31 cellular contexts compared by ENCODE assay signal in the genomic region with DNA sequence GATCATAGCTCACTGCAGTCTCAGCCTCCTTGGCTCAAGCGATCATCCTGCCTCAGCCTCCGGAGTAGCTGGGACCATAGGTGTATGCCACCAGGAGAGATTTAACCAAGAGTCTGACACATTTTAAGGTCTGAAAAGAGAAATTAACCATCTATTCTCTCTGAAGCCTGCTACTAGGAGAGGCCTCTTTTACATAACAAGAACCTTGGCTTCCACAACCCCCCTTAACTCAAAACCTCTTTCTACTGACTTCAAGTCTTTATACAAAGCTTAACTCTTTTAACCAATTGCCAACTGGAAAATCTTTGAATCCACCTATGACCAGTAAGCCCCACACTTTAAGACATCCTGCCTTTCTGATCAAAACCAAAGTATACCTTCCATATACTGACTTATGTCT.
"Had no signal": no experiment of that assay in that cellular context is flagged by ENCODE, and none has a peak within 500 bp of the region (broad histone marks: within the 10 kb centered on the region; RNA-seq: fewer than 3 reads in every experiment).

No MANE protein-coding gene starts in this region.

- H3K4me3 Mint-ChIP-seq: dendritic cell treated with granulocyte-macrophage colony-stimulating factor and Interleukin-4, amounts not matched to agents 40 ng/mL and 50 ng/mL, for 4 days; endodermal cell; memory B cell; mesothelial cell of epicardium; naive thymus-derived CD4-positive, alpha-beta T cell; nephron; stimulated activated naive CD8-positive, alpha-beta T cell treated with anti-CD3 and anti-CD28 coated beads, Interleukin-15, amount 100 ng/mL, for 72 hours had no signal

- DNase-seq: colonic mucosa; effector CD8-positive, alpha-beta T cell; endodermal cell; foreskin fibroblast; gastrocnemius medialis; head of caudate nucleus; kidney; naive thymus-derived CD4-positive, alpha-beta T cell; nucleus accumbens; stimulated activated CD4-positive, alpha-beta T cell treated with anti-CD3 and anti-CD28 coated beads, Interleukin-12 subunit alpha, Interleukin-12 subunit beta, amount 100 ng/mL, for 4 hours; stimulated activated CD4-positive, alpha-beta T cell treated with anti-CD3 and anti-CD28 coated beads, Interleukin-1b, Interleukin-23, amount 100 ng/mL, for 48 hours; stimulated activated CD4-positive, alpha-beta T cell treated with anti-CD3 and anti-CD28 coated beads, Interleukin-4, amount 100 ng/mL, for 1 hour; stimulated activated CD8-positive, alpha-beta memory T cell treated with anti-CD3 and anti-CD28 coated beads, Interleukin-4, amount 100 ng/mL, for 48 hours; stimulated activated naive CD4-positive, alpha-beta T cell; stimulated activated naive CD8-positive, alpha-beta T cell treated with anti-CD3 and anti-CD28 coated beads, Interleukin-15, amount 100 ng/mL, for 72 hours; transverse colon; upper lobe of right lung; uterus had no signal

- H3K27ac ChIP-seq: colonic mucosa, epithelial cell of prostate, gastrocnemius medialis, prostate gland, right atrium auricular region, suprapubic skin, transverse colon, upper lobe of right lung, uterus had no signal

- H3K27ac Mint-ChIP-seq: dendritic cell treated with granulocyte-macrophage colony-stimulating factor and Interleukin-4, amounts not matched to agents 40 ng/mL and 50 ng/mL, for 4 days; endodermal cell; memory B cell; mesothelial cell of epicardium; naive thymus-derived CD4-positive, alpha-beta T cell; nephron; stimulated activated naive CD8-positive, alpha-beta T cell treated with anti-CD3 and anti-CD28 coated beads, Interleukin-15, amount 100 ng/mL, for 72 hours had no signal

- H3K36me3 Mint-ChIP-seq: memory B cell; mesothelial cell of epicardium; naive thymus-derived CD4-positive, alpha-beta T cell had no signal

- ATAC-seq: esophagus mucosa; gastrocnemius medialis; left lobe of liver; naive thymus-derived CD4-positive, alpha-beta T cell; sciatic nerve; stimulated activated naive CD8-positive, alpha-beta T cell treated with anti-CD3 and anti-CD28 coated beads, Interleukin-15, amount 100 ng/mL, for 72 hours; upper lobe of right lung had no signal

- H3K4me1 Mint-ChIP-seq: memory B cell; mesothelial cell of epicardium; naive thymus-derived CD4-positive, alpha-beta T cell; stimulated activated naive CD8-positive, alpha-beta T cell treated with anti-CD3 and anti-CD28 coated beads, Interleukin-15, amount 100 ng/mL, for 72 hours had no signal

- H3K9me3 Mint-ChIP-seq: endodermal cell, memory B cell had no signal

- H3K36me3 ChIP-seq: colonic mucosa, gastrocnemius medialis, prostate gland, right atrium auricular region, suprapubic skin, transverse colon, upper lobe of right lung, uterus had no signal

- H3K9me3 ChIP-seq: colonic mucosa, gastrocnemius medialis, prostate gland, right atrium auricular region, suprapubic skin, transverse colon, upper lobe of right lung, uterus had no signal

- H3K4me2 ChIP-seq: smooth muscle cell had no signal

- H3K4me3 ChIP-seq: colonic mucosa, gastrocnemius medialis, lung, prostate gland, right atrium auricular region, smooth muscle cell, suprapubic skin, transverse colon, upper lobe of right lung, uterus had no signal

- H3K27me3 ChIP-seq: colonic mucosa, gastrocnemius medialis, right atrium auricular region, suprapubic skin, transverse colon, upper lobe of right lung, uterus had no signal

- H3K27me3 Mint-ChIP-seq: dendritic cell treated with granulocyte-macrophage colony-stimulating factor and Interleukin-4, amounts not matched to agents 40 ng/mL and 50 ng/mL, for 4 days; memory B cell; naive thymus-derived CD4-positive, alpha-beta T cell; stimulated activated naive CD8-positive, alpha-beta T cell treated with anti-CD3 and anti-CD28 coated beads, Interleukin-15, amount 100 ng/mL, for 72 hours had no signal

- H3K4me1 ChIP-seq: colonic mucosa, gastrocnemius medialis, prostate gland, right atrium auricular region, suprapubic skin, transverse colon, upper lobe of right lung, uterus had no signal
